22 cellular contexts compared by ENCODE assay signal in the genomic region with DNA sequence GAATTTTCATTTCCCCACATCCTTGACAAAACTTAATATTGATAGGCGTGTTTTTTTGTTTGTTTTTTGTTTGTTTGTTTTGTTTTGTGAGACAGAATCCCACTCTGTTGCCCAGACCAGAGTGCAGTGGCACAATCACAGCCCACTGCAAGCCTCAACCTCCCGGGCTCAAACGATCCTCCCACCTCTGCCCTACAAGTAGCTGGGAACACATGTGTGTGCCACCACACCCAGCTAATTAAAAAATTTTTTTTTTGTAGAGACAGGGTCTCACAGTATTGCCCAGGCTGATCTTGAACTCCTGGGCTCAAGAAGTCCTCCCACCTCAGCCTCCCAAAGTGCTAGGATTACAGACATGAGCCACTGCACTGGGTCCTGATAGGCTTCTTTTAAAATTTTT.
"Had no signal": no experiment of that assay in that cellular context is flagged by ENCODE, and none has a peak within 500 bp of the region (broad histone marks: within the 10 kb centered on the region; RNA-seq: fewer than 3 reads in every experiment).

No MANE protein-coding gene starts in this region.

- H3K9me3 Mint-ChIP-seq: naive B cell; naive thymus-derived CD8-positive, alpha-beta T cell had no signal

- H3K27me3 Mint-ChIP-seq: naive B cell; naive thymus-derived CD8-positive, alpha-beta T cell had no signal

- H3K4me1 ChIP-seq: esophagus muscularis mucosa, foreskin keratinocyte, gastroesophageal sphincter, left lung, lower lobe of right lung had no signal

- H3K27me3 ChIP-seq: dorsolateral prefrontal cortex, esophagus muscularis mucosa, foreskin keratinocyte, gastroesophageal sphincter, heart right ventricle, left lung had no signal

- FAIRE-seq: endothelial cell of umbilical vein, keratinocyte had no signal

- H3K36me3 ChIP-seq: esophagus muscularis mucosa, lower lobe of right lung had no signal

- H3K4me3 ChIP-seq: coronary artery, dorsolateral prefrontal cortex, esophagus muscularis mucosa, gastroesophageal sphincter, heart right ventricle, left lung, lower lobe of right lung, mucosa of descending colon had no signal

- DNase-seq: dermis blood vessel endothelial cell; dorsolateral prefrontal cortex; effector CD4-positive, alpha-beta T cell; effector memory CD4-positive, alpha-beta T cell; foreskin keratinocyte; head of caudate nucleus; heart right ventricle; hippocampal formation; left cardiac atrium; left lung; left ventricle myocardium superior; lower lobe of right lung; mesenchymal stem cell; mucosa of descending colon; naive B cell; naive thymus-derived CD8-positive, alpha-beta T cell had no signal

- H3K9me3 ChIP-seq: esophagus muscularis mucosa, gastroesophageal sphincter, left lung, lower lobe of right lung had no signal

- H3K36me3 Mint-ChIP-seq: naive B cell had no signal

- H3K27ac ChIP-seq: coronary artery, dorsolateral prefrontal cortex, esophagus muscularis mucosa, foreskin keratinocyte, gastroesophageal sphincter, heart right ventricle, left lung, lower lobe of right lung had no signal

- ATAC-seq: foreskin keratinocyte; gastroesophageal sphincter; heart right ventricle; left cardiac atrium; left lung; left ventricle myocardium superior; lower lobe of right lung; mucosa of descending colon; naive thymus-derived CD8-positive, alpha-beta T cell had no signal

- H3K4me3 Mint-ChIP-seq: mesothelial cell of epicardium; naive B cell; naive thymus-derived CD8-positive, alpha-beta T cell had no signal

- H3K4me1 Mint-ChIP-seq: mesothelial cell of epicardium; naive B cell; naive thymus-derived CD8-positive, alpha-beta T cell had no signal

- H3K27ac Mint-ChIP-seq: mesothelial cell of epicardium; naive B cell; naive thymus-derived CD8-positive, alpha-beta T cell had no signal
